In genomic region chr19:13117176-13117771, GRCh38 we compare ENCODE assay signal across 8 cellular contexts. TPM values are rescaled to one million over a fixed set of nuclear protein-coding genes. Genes with fewer than 3 reads are reported as not detected.
DNase-seq lines count a peak whose midpoint lies in the region; ATAC-seq and TF ChIP-seq lines count a peak whose summit lies in the region.

No MANE protein-coding gene starts in this region.

- H3K36me3 ChIP-seq in naive thymus-derived CD4-positive, alpha-beta T cell (ENCODE audit: control insufficient read depth in 2 of 3, insufficient read depth in 3 of 3, low read length in 3 of 3): peaks cover 0 to 32% (median 0%) of the 10 kb centered on the region in 3 experiments

- H3K4me1 Mint-ChIP-seq in dendritic cell treated with granulocyte-macrophage colony-stimulating factor and Interleukin-4, amounts not matched to agents 40 ng/mL and 50 ng/mL, for 4 days (ENCODE audit: low read depth): peaks cover 62% of the 10 kb centered on the region
- H3K4me1 Mint-ChIP-seq in naive thymus-derived CD4-positive, alpha-beta T cell: peaks cover 12 to 58% (median 43%) of the 10 kb centered on the region in 7 donors

- peaks cover 25 to 30% of the 10 kb centered on the region in 2 donors for H3K4me1 ChIP-seq in naive thymus-derived CD4-positive, alpha-beta T cell (ENCODE audit: control insufficient read depth in 2 of 2, insufficient read depth in 2 of 2, low read length in 2 of 2)

- no peaks in the 10 kb centered on the region for H3K27me3 Mint-ChIP-seq in dendritic cell treated with granulocyte-macrophage colony-stimulating factor and Interleukin-4, amounts not matched to agents 40 ng/mL and 50 ng/mL, for 4 days
- H3K27me3 Mint-ChIP-seq in naive thymus-derived CD4-positive, alpha-beta T cell: no peaks in the 10 kb centered on the region

- H3K27ac Mint-ChIP-seq in dendritic cell treated with granulocyte-macrophage colony-stimulating factor and Interleukin-4, amounts not matched to agents 40 ng/mL and 50 ng/mL, for 4 days: peak overlapping the region; percentile 83
- peak overlapping the region; percentile 85 to 96 (median 91) for H3K27ac Mint-ChIP-seq in naive thymus-derived CD4-positive, alpha-beta T cell

- intact Hi-C loops in dendritic cell treated with granulocyte-macrophage colony-stimulating factor and Interleukin-4, amounts not matched to agents 40 ng/mL and 50 ng/mL, for 4 days (cut with micrococcal nuclease): loop anchor here (2.0 kb wide), 1 partner anchor 34 kb away; the partner anchor contains the start of genes IER2 and STX10
- intact Hi-C loops in naive thymus-derived CD4-positive, alpha-beta T cell (cut with micrococcal nuclease): loop anchor here (2.0 to 5.0 kb wide), 6 partner anchors 18 to 965 kb away; partner anchors contain the start of genes GCDH (in 2 of the 2) and TRIR (in 1 of the 2)

- no peaks in the 10 kb centered on the region for H3K9me3 Mint-ChIP-seq in dendritic cell treated with granulocyte-macrophage colony-stimulating factor and Interleukin-4, amounts not matched to agents 40 ng/mL and 50 ng/mL, for 4 days
- peaks cover 0 to 3% (median 0%) of the 10 kb centered on the region in 11 donors for H3K9me3 Mint-ChIP-seq in naive thymus-derived CD4-positive, alpha-beta T cell

- ATAC-seq in naive thymus-derived CD4-positive, alpha-beta T cell: peak; percentile 5

- no peak for TF ChIP-seq CTCF in GM12865 (IDR thresholded peaks at IDR 0.05; ENCODE audit: insufficient read depth, low read depth, low read length, missing control alignments)

- peaks cover 60% of the 10 kb centered on the region for H3K36me3 Mint-ChIP-seq in dendritic cell treated with granulocyte-macrophage colony-stimulating factor and Interleukin-4, amounts not matched to agents 40 ng/mL and 50 ng/mL, for 4 days (ENCODE audit: low read depth)
- H3K36me3 Mint-ChIP-seq in naive thymus-derived CD4-positive, alpha-beta T cell: peaks cover 0 to 4% (median 0%) of the 10 kb centered on the region in 5 donors

- peak overlapping the region; percentile 95 for H3K4me3 ChIP-seq in GM12865 (ENCODE audit: low read depth, low read length)
- peak overlapping the region; percentile 97 for H3K4me3 ChIP-seq in naive thymus-derived CD4-positive, alpha-beta T cell (ENCODE audit: low read length)

- POLR2A ChIA-PET in naive thymus-derived CD4-positive, alpha-beta T cell (lab: Charles Lee): interaction anchor here (0.6 to 5.1 kb wide), 13 partner anchors 10 to 1299 kb away, joined by 3 to 53 read pairs (median 9); partner anchors contain the start of genes IER2, LYL1 and STX10

- CTCF ChIA-PET in naive thymus-derived CD4-positive, alpha-beta T cell (lab: Charles Lee): interaction anchor here (0.7 to 4.1 kb wide), 6 partner anchors 11 to 805 kb away, joined by 3 to 19 read pairs (median 3); no protein-coding TSS in a partner anchor

- peak overlapping the region; percentile 75 for H3K27ac ChIP-seq in naive thymus-derived CD4-positive, alpha-beta T cell (ENCODE audit: low read depth, low read length)

- peak overlapping the region; percentile 89 for H3K4me3 Mint-ChIP-seq in dendritic cell treated with granulocyte-macrophage colony-stimulating factor and Interleukin-4, amounts not matched to agents 40 ng/mL and 50 ng/mL, for 4 days
- H3K4me3 Mint-ChIP-seq in naive thymus-derived CD4-positive, alpha-beta T cell: peak overlapping the region; percentile 86 to 99 (median 97)

- no peaks in the 10 kb centered on the region for H3K27me3 ChIP-seq in naive thymus-derived CD4-positive, alpha-beta T cell (ENCODE audit: control insufficient read depth in 2 of 2, insufficient read depth in 2 of 2, low read length in 2 of 2)

- no peaks in the 10 kb centered on the region for H3K9me3 ChIP-seq in naive thymus-derived CD4-positive, alpha-beta T cell (ENCODE audit: control insufficient read depth in 2 of 3, low read length in 3 of 3)

- DNase-seq in GM12865 (ENCODE audit: low read depth) (peak; percentile 34), NCI-H146 treated with DMSO at 0.1 percent for 48 hours (lab: John Stamatoyannopoulos, UW; ENCODE audit: unreplicated experiment) (peak; percentile 66), D341Med (ENCODE audit: low spot score) (no peak), globus pallidus (ENCODE audit: low spot score) (no peak), HCEC 1CT (no peak), NCI-H1417 (lab: John Stamatoyannopoulos, UW) (no peak)
- DNase-seq in naive thymus-derived CD4-positive, alpha-beta T cell: peak in 7 of 9 donors; percentile 11 to 58 (median 51)

RNA-seq across cellular contexts. Expression of gene TRMT1, which starts 0.7 kb away (rescaled TPM):
- total RNA-seq in naive thymus-derived CD4-positive, alpha-beta T cell: 10 to 100 TPM; 64.2 to 96.4 (median 87.8) TPM
- polyA plus RNA-seq in naive thymus-derived CD4-positive, alpha-beta T cell: 10 to 100 TPM; 22.6 to 36.3 TPM

RNA-seq across cellular contexts. Expression of gene NACC1, which starts 0.8 kb away (rescaled TPM):
- total RNA-seq in naive thymus-derived CD4-positive, alpha-beta T cell: 10 to 100 TPM; 18.0 to 72.7 (median 22.4) TPM
- 1 to 10 TPM; 1.7 to 2.0 TPM for polyA plus RNA-seq in naive thymus-derived CD4-positive, alpha-beta T cell

RNA-seq across cellular contexts. Expression of gene LYL1, which starts 14.6 kb away (rescaled TPM):
- 10 to 100 TPM in 1 of 5 experiments, 1 to 10 TPM in 4; 4.6 to 22.6 (median 7.8) TPM for total RNA-seq in naive thymus-derived CD4-positive, alpha-beta T cell
- polyA plus RNA-seq in naive thymus-derived CD4-positive, alpha-beta T cell: 1 to 10 TPM; 2.4 to 2.9 TPM

RNA-seq across cellular contexts. Expression of gene STX10, which starts 32.9 kb away (rescaled TPM):
- total RNA-seq in naive thymus-derived CD4-positive, alpha-beta T cell: 10 to 100 TPM; 42.6 to 76.2 (median 68.5) TPM
- 10 to 100 TPM; 45.9 to 63.7 TPM for polyA plus RNA-seq in naive thymus-derived CD4-positive, alpha-beta T cell

RNA-seq across cellular contexts. Expression of gene IER2, which starts 32.9 kb away (rescaled TPM):
- 100 to 1,000 TPM; 135 to 558 (median 246) TPM for total RNA-seq in naive thymus-derived CD4-positive, alpha-beta T cell
- 100 to 1,000 TPM; 121 to 139 TPM for polyA plus RNA-seq in naive thymus-derived CD4-positive, alpha-beta T cell

Comparison
In these comparisons a context has a peak if more than half of its experiments do, and no peak if none do; other contexts are left out.
1. DNase-seq: peak in GM12865 (single experiment), NCI-H146 treated with DMSO at 0.1 percent for 48 hours (single experiment) and naive thymus-derived CD4-positive, alpha-beta T cell (7 of 9); none in D341Med (single experiment), globus pallidus (single experiment), HCEC 1CT (single experiment) and NCI-H1417 (0 of 3).